ENCODE assay signal across 10 cellular contexts in the genomic region with DNA sequence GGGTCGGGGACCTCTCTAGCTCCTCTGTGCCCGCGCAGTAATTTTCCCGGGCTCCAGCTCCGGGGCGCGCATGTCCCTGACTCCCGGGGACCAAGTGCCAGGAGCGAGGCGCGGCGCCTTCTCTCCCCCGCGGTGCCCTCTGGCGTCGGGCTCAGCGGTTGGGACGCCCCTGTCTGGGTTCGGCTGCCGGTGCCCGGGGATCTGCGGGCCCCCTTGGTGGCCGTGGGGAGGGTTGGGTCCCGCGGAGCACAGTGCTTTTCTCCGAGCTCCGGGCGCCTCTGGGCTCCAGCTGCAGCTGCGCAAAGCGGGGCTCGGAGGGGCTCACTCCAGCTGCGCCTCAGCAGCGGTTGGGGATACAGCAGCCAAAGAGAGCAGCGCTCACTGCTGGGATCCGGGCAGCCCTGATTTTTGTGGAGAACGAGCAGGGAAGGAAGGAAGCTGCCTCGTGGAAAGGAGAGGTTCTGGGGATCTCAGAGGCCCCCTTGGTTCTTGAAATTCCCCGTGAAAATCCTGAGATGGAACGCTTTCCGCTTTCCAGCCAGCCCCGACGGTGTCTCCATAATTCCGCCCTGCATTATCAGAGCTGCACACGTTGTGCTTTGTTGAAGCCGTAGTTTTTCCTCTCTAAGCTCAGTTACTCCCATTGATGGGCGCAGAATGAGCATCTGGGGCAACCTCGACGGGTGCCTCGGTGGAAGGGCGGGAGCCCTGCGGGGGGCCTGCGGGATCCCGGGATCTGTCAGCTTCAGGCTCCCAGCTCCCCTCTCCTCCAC. TPM values are rescaled to one million over a fixed set of nuclear protein-coding genes. Genes with fewer than 3 reads are reported as not detected.
DNase-seq lines count a peak whose midpoint lies in the region; ATAC-seq lines count a peak whose summit lies in the region.
"Had no signal": no experiment of that assay in that cellular context is flagged by ENCODE, and none has a peak within 500 bp of the region (broad histone marks: within the 10 kb centered on the region; RNA-seq: fewer than 3 reads in every experiment).

No MANE protein-coding gene starts in this region.

- H3K9ac ChIP-seq in iPS-20b (ENCODE audit: low read depth, low read length) = no peak overlapping the region

- no peak overlapping the region for H3K4me3 Mint-ChIP-seq in activated CD8-positive, alpha-beta T cell treated with anti-CD3 and anti-CD28 coated beads, Interleukin-2, amount 10 ng/mL, durations not matched to agents 7 days and 5 days
- peak overlapping the region; percentile 47 for H3K4me3 Mint-ChIP-seq in stimulated activated naive CD8-positive, alpha-beta T cell treated with anti-CD3 and anti-CD28 coated beads, Interleukin-15, Interleukin-2, amounts not matched to agents 100 ng/mL and 50 ng/mL, for 24 hours

- peak; percentile 24 for ATAC-seq in activated CD8-positive, alpha-beta T cell treated with anti-CD3 and anti-CD28 coated beads, Interleukin-2, amount 10 ng/mL, durations not matched to agents 7 days and 5 days
- no peak for ATAC-seq in GM21381 (IDR thresholded peaks at IDR 0.05; ENCODE audit: unreplicated experiment)

- DNase-seq in DMS 273 (lab: John Stamatoyannopoulos, UW; ENCODE audit: unreplicated experiment) (peak; percentile 73), DMS 273 treated with DMSO at 0.1 percent for 48 hours (lab: John Stamatoyannopoulos, UW) (no peak), NCI-H1694 treated with DMSO at 0.1 percent for 48 hours (lab: John Stamatoyannopoulos, UW) (no peak), iPS-NIHi7 (ENCODE audit: extremely low spot score) (no peak)
- no peak for DNase-seq in activated CD8-positive, alpha-beta T cell treated with anti-CD3 and anti-CD28 coated beads, Interleukin-2, amount 10 ng/mL, durations not matched to agents 7 days and 5 days

- peaks cover 88% of the 10 kb centered on the region for H3K27me3 ChIP-seq in iPS-20b (ENCODE audit: insufficient read depth, low read length)

- H3K27me3 Mint-ChIP-seq in activated CD8-positive, alpha-beta T cell treated with anti-CD3 and anti-CD28 coated beads, Interleukin-2, amount 10 ng/mL, durations not matched to agents 7 days and 5 days (ENCODE audit: low read depth) = peaks cover 67% of the 10 kb centered on the region
- peaks cover 83% of the 10 kb centered on the region for H3K27me3 Mint-ChIP-seq in stimulated activated naive CD8-positive, alpha-beta T cell treated with anti-CD3 and anti-CD28 coated beads, Interleukin-15, Interleukin-2, amounts not matched to agents 100 ng/mL and 50 ng/mL, for 24 hours

- no peak overlapping the region for H3K27ac ChIP-seq in iPS-20b (ENCODE audit: low read length)
- H3K27ac ChIP-seq: 22Rv1 had no signal

- POLR2A ChIA-PET in activated CD8-positive, alpha-beta T cell treated with anti-CD3 and anti-CD28 coated beads, Interleukin-2, amount 10 ng/mL, durations not matched to agents 7 days and 5 days (lab: Charles Lee) = no interaction called here

- no peaks in the 10 kb centered on the region for H3K9me3 Mint-ChIP-seq in activated CD8-positive, alpha-beta T cell treated with anti-CD3 and anti-CD28 coated beads, Interleukin-2, amount 10 ng/mL, durations not matched to agents 7 days and 5 days (ENCODE audit: insufficient read depth)
- H3K9me3 Mint-ChIP-seq in stimulated activated naive CD8-positive, alpha-beta T cell treated with anti-CD3 and anti-CD28 coated beads, Interleukin-15, Interleukin-2, amounts not matched to agents 100 ng/mL and 50 ng/mL, for 24 hours = no peaks in the 10 kb centered on the region

- H3K9me3 ChIP-seq in iPS-20b (ENCODE audit: insufficient read depth, low read depth, low read length) = no peaks in the 10 kb centered on the region; the same call in 1 of the 2 replicates

- no peaks in the 10 kb centered on the region for H3K36me3 ChIP-seq in iPS-20b (ENCODE audit: insufficient read depth, low read depth, low read length)

- no peaks in the 10 kb centered on the region for H3K36me3 Mint-ChIP-seq in activated CD8-positive, alpha-beta T cell treated with anti-CD3 and anti-CD28 coated beads, Interleukin-2, amount 10 ng/mL, durations not matched to agents 7 days and 5 days (ENCODE audit: low read depth)
- H3K36me3 Mint-ChIP-seq in stimulated activated naive CD8-positive, alpha-beta T cell treated with anti-CD3 and anti-CD28 coated beads, Interleukin-15, Interleukin-2, amounts not matched to agents 100 ng/mL and 50 ng/mL, for 24 hours (ENCODE audit: low read depth) = no peaks in the 10 kb centered on the region

- H3K4me3 ChIP-seq in iPS-20b (ENCODE audit: low read length) = peak overlapping the region; percentile 64

- CTCF ChIA-PET in activated CD8-positive, alpha-beta T cell treated with anti-CD3 and anti-CD28 coated beads, Interleukin-2, amount 10 ng/mL, durations not matched to agents 7 days and 5 days (lab: Charles Lee) = interaction anchor here (0.8 to 1.6 kb wide), 2 partner anchors 17 to 31 kb away, joined by 3 to 5 read pairs; no protein-coding TSS in a partner anchor

- peaks cover 4% of the 10 kb centered on the region; the same call in 1 of the 2 replicates for H3K4me1 ChIP-seq in iPS-20b (ENCODE audit: insufficient read depth, low read length)

- peaks cover 11% of the 10 kb centered on the region for H3K4me1 Mint-ChIP-seq in activated CD8-positive, alpha-beta T cell treated with anti-CD3 and anti-CD28 coated beads, Interleukin-2, amount 10 ng/mL, durations not matched to agents 7 days and 5 days (ENCODE audit: low read depth)
- H3K4me1 Mint-ChIP-seq in stimulated activated naive CD8-positive, alpha-beta T cell treated with anti-CD3 and anti-CD28 coated beads, Interleukin-15, Interleukin-2, amounts not matched to agents 100 ng/mL and 50 ng/mL, for 24 hours (ENCODE audit: low read depth) = peaks cover 23% of the 10 kb centered on the region

- no peak overlapping the region for H3K27ac Mint-ChIP-seq in activated CD8-positive, alpha-beta T cell treated with anti-CD3 and anti-CD28 coated beads, Interleukin-2, amount 10 ng/mL, durations not matched to agents 7 days and 5 days
- no peak overlapping the region for H3K27ac Mint-ChIP-seq in stimulated activated naive CD8-positive, alpha-beta T cell treated with anti-CD3 and anti-CD28 coated beads, Interleukin-15, Interleukin-2, amounts not matched to agents 100 ng/mL and 50 ng/mL, for 24 hours

RNA-seq across cellular contexts. Expression of gene PPP1R14C, which starts 0.9 kb away (rescaled TPM):
- total RNA-seq in activated CD8-positive, alpha-beta T cell treated with anti-CD3 and anti-CD28 coated beads, Interleukin-2, amount 10 ng/mL, durations not matched to agents 7 days and 5 days = not detected
- total RNA-seq: fibroblast of villous mesenchyme had no signal
